ENCODE assay signal across 24 cellular contexts in genomic region chr6:79193971-79194370, GRCh38. TPM values are rescaled to one million over a fixed set of nuclear protein-coding genes. Genes with fewer than 3 reads are reported as not detected.
A peak's percentile ranks its signal among the peaks of the same experiment; 100 is the strongest.
DNase-seq lines count a peak whose midpoint lies in the region; ATAC-seq, FAIRE-seq and TF ChIP-seq lines count a peak whose summit lies in the region.
"Had no signal": no experiment of that assay in that cellular context is flagged by ENCODE, and none has a peak within 500 bp of the region (broad histone marks: within the 10 kb centered on the region; RNA-seq: fewer than 3 reads in every experiment).

No MANE protein-coding gene starts in this region.

- peak; percentile 35 for FAIRE-seq in GM12878 (lab: Jason Lieb, UNC)
- FAIRE-seq: A549, D721Med, GM12891, GM19239, HTR-8/SVneo, K562 had no signal

- SMC1A ChIA-PET in GM12878 (lab: Charles Lee; ENCODE audit: uncharacterized antibody, unreplicated experiment): no interaction called here

- peak overlapping the region in 2 of 3 experiments; percentile 1 to 5 for H3K27ac Mint-ChIP-seq in nephron
- H3K27ac Mint-ChIP-seq: CD4-positive, alpha-beta T cell; HFFc6 had no signal

- H3K4me3 ChIP-seq in HEK293 (ENCODE audit: low read depth, low read length): no peak overlapping the region
- no peak overlapping the region for H3K4me3 ChIP-seq in GM12878
- H3K4me3 ChIP-seq in gastrocnemius medialis: no peak overlapping the region
- H3K4me3 ChIP-seq: A549, GM23248, HAP-1, K562 had no signal

- H3K27me3 ChIP-seq in GM12878 (replicated peaks in 1 of 2; ENCODE audit: control insufficient read depth in 2 of 2, insufficient read depth in 2 of 2, low read length in 1 of 2) (no peaks in the 10 kb centered on the region), gastrocnemius medialis (no peaks in the 10 kb centered on the region)

- in situ Hi-C loops in GM12878 (cut with MboI) (no loop called here), gastrocnemius medialis (cut with MboI; ENCODE audit: low sequenced_read_pairs in 4 of 4) (no loop called here)

- POLR2A ChIA-PET in HEK293 (lab: Yijun Ruan, JAX) (no interaction called here), GM12878 (lab: Charles Lee) (no interaction called here)

- peaks cover 23% of the 10 kb centered on the region for H3K36me3 Mint-ChIP-seq in nephron (ENCODE audit: low read depth)

- peaks cover 18% of the 10 kb centered on the region for H3K4me1 Mint-ChIP-seq in nephron

- H3K9me3 ChIP-seq in HEK293 (ENCODE audit: control insufficient read depth, insufficient read depth, low read depth, low read length) (no peaks in the 10 kb centered on the region), GM12878 (replicated peaks; ENCODE audit: control insufficient read depth, insufficient read depth, low read length) (no peaks in the 10 kb centered on the region), gastrocnemius medialis (no peaks in the 10 kb centered on the region)
- H3K9me3 ChIP-seq: A549 had no signal

- DNase-seq in DMS153 (lab: John Stamatoyannopoulos, UW): peak; percentile 28
- no peak for DNase-seq in DMS153 treated with DMSO at 0.1 percent for 48 hours (lab: John Stamatoyannopoulos, UW; ENCODE audit: unreplicated experiment)
- no peak for DNase-seq in GM12878 (ENCODE audit: low read depth, low spot score)
- DNase-seq in gastrocnemius medialis: no peak
- DNase-seq in stimulated activated CD4-positive, alpha-beta T cell treated with anti-CD3 and anti-CD28 coated beads, Interleukin-4, amount 100 ng/mL, for 24 hours: no peak
- DNase-seq: AML-193; Caco-2; CD4-positive, alpha-beta T cell; DND-41; EL; GM23248; HFFc6; IMR-90 had no signal

- H3K4me2 ChIP-seq in GM12878 (ENCODE audit: control insufficient read depth, insufficient read depth): no peak overlapping the region
- H3K4me2 ChIP-seq: A549 had no signal

- no peak for TF ChIP-seq POLR2A in GM12878 (IDR thresholded peaks at IDR 0.05; ENCODE audit: low read depth, low read length)
- no peak for TF ChIP-seq POLR2A in gastrocnemius medialis (IDR thresholded peaks at IDR 0.05)

- intact Hi-C loops in GM12878 (cut with micrococcal nuclease; ENCODE audit: unreplicated experiment): no loop called here
- intact Hi-C loops in gastrocnemius medialis (cut with DNase I; ENCODE audit: low total_unique reads): no loop called here

- WGBS in GM12878 (ENCODE audit: insufficient coverage, insufficient replicate concordance, low lambda C conversion rate, missing lambda C conversion rate): 96% methylated on average over 2 of the region's 2 CpGs

- no peaks in the 10 kb centered on the region for H3K27me3 Mint-ChIP-seq in nephron (ENCODE audit: low read depth)
- H3K27me3 Mint-ChIP-seq: CD4-positive, alpha-beta T cell had no signal

- no peak overlapping the region for H3K4me3 Mint-ChIP-seq in nephron
- H3K4me3 Mint-ChIP-seq: CD4-positive, alpha-beta T cell; HFFc6 had no signal

- no TSS peak for BruUV-seq in GM12878 (replicated peaks; lab: Mats Ljungman, UMichigan)

- TF ChIP-seq CTCF in HEK293 (tag by site-specific recombination; IDR thresholded peaks at IDR 0.05): no peak
- TF ChIP-seq CTCF in GM12878 (IDR thresholded peaks at IDR 0.05 in 2 of 3, conservative IDR thresholded peaks at IDR 0.05 in 1 of 3; ENCODE audit: control insufficient read depth in 2 of 3, extremely low read depth in 1 of 3, insufficient read depth in 1 of 3, low read depth in 3 of 3, low read length in 3 of 3): no peak
- no peak for TF ChIP-seq CTCF in nephron (IDR thresholded peaks at IDR 0.05; ENCODE audit: unreplicated experiment in 3 of 3)
- no peak for TF ChIP-seq CTCF in gastrocnemius medialis (IDR thresholded peaks at IDR 0.05 in 4 of 5, conservative IDR thresholded peaks at IDR 0.05 in 1 of 5)

- ATAC-seq in GM12878 (no peak), gastrocnemius medialis (no peak)
- ATAC-seq: A549, K562 had no signal

- H4K20me1 ChIP-seq in GM12878 (ENCODE audit: control insufficient read depth, insufficient read depth): no peaks in the 10 kb centered on the region

- H3K27ac ChIP-seq in HEK293 (ENCODE audit: extremely low read depth, low read depth, low read length) (no peak overlapping the region), GM12878 (ENCODE audit: control insufficient read depth, insufficient read depth) (no peak overlapping the region), gastrocnemius medialis (no peak overlapping the region)
- H3K27ac ChIP-seq: 22Rv1, A549, C4-2B, GM23248 had no signal

- no peak overlapping the region for H3K9ac ChIP-seq in GM12878 (ENCODE audit: control insufficient read depth, insufficient read depth, low read length)
- H3K9ac ChIP-seq: GM23248 had no signal

- TF ChIP-seq RAD21 in GM12878 (IDR thresholded peaks at IDR 0.05; ENCODE audit: insufficient read depth, low read depth, low read length): no peak

- CTCF ChIA-PET in HEK293 (lab: Yijun Ruan, JAX): no interaction called here
- CTCF ChIA-PET in GM12878 (lab: Yijun Ruan, JAX): no interaction called here

- RAD21 ChIA-PET in GM12878 (lab: Charles Lee; ENCODE audit: unreplicated experiment): no interaction called here

- H3K79me2 ChIP-seq in GM12878 (ENCODE audit: control insufficient read depth, insufficient read depth, low read length): no peaks in the 10 kb centered on the region

- H3K4me1 ChIP-seq in HEK293 (ENCODE audit: control insufficient read depth, insufficient read depth, low read length) (no peaks in the 10 kb centered on the region), GM12878 (ENCODE audit: control insufficient read depth, insufficient read depth, low read length) (no peaks in the 10 kb centered on the region), gastrocnemius medialis (peaks cover 4 to 6% of the 10 kb centered on the region in 2 donors)
- H3K4me1 ChIP-seq: A549, Caco-2 had no signal

- no peak for TF ChIP-seq EP300 in GM12878 (IDR thresholded peaks at IDR 0.05; ENCODE audit: borderline replicate concordance in 1 of 2, control insufficient read depth in 1 of 2, low read depth in 2 of 2, low read length in 2 of 2)

- H2AFZ ChIP-seq in GM12878 (ENCODE audit: control insufficient read depth, low read depth, low read length): no peak overlapping the region
- H2AFZ ChIP-seq: GM23248 had no signal

- no peaks in the 10 kb centered on the region for H3K36me3 ChIP-seq in HEK293 (ENCODE audit: control insufficient read depth in 2 of 2, insufficient read depth in 1 of 2, low read length in 2 of 2)
- no peaks in the 10 kb centered on the region for H3K36me3 ChIP-seq in GM12878 (ENCODE audit: control insufficient read depth in 2 of 2, insufficient read depth in 2 of 2, low read length in 1 of 2)
- H3K36me3 ChIP-seq in gastrocnemius medialis: no peaks in the 10 kb centered on the region
- H3K36me3 ChIP-seq: HAP-1 had no signal

- no peaks in the 10 kb centered on the region for H3K9me3 Mint-ChIP-seq in nephron
- H3K9me3 Mint-ChIP-seq: HFFc6 had no signal

TF ChIP-seq in GM12878, 131 proteins besides CTCF, POLR2A, EP300 and RAD21:
- TF ChIP-seq MEF2B (IDR thresholded peaks at IDR 0.05; ENCODE audit: partially characterized antibody, poor library complexity, severe bottlenecking): no peak
- TF ChIP-seq MXI1 (IDR thresholded peaks at IDR 0.05; ENCODE audit: low read depth, low read length): no peak
- TF ChIP-seq KLF5 (IDR thresholded peaks at IDR 0.05; ENCODE audit: partially characterized antibody): no peak
- TF ChIP-seq RAD51 (IDR thresholded peaks at IDR 0.05): no peak
- no peak for TF ChIP-seq JUND (IDR thresholded peaks at IDR 0.05; ENCODE audit: low read depth, low read length)
- no peak for TF ChIP-seq NFYA (IDR thresholded peaks at IDR 0.05; ENCODE audit: borderline replicate concordance, low read depth, low read length)
- no peak for TF ChIP-seq CBX3 (IDR thresholded peaks at IDR 0.05; ENCODE audit: borderline replicate concordance, low read depth)
- TF ChIP-seq, protein P1, sequence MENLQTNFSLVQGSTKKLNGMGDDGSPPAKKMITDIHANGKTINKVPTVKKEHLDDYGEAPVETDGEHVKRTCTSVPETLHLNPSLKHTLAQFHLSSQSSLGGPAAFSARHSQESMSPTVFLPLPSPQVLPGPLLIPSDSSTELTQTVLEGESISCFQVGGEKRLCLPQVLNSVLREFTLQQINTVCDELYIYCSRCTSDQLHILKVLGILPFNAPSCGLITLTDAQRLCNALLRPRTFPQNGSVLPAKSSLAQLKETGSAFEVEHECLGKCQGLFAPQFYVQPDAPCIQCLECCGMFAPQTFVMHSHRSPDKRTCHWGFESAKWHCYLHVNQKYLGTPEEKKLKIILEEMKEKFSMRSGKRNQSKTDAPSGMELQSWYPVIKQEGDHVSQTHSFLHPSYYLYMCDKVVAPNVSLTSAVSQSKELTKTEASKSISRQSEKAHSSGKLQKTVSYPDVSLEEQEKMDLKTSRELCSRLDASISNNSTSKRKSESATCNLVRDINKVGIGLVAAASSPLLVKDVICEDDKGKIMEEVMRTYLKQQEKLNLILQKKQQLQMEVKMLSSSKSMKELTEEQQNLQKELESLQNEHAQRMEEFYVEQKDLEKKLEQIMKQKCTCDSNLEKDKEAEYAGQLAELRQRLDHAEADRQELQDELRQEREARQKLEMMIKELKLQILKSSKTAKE (IDR thresholded peaks at IDR 0.05; ENCODE audit: low read depth, poor library complexity, severe bottlenecking): no peak
- TF ChIP-seq YY1 (IDR thresholded peaks at IDR 0.05; ENCODE audit: low read depth, low read length): no peak

RNA-seq across cellular contexts. Expression of gene HMGN3, which starts 40.5 kb away (rescaled TPM):
- 46.7 and 53.2 TPM in 2 replicates for total RNA-seq in GM12878 (2013; cell fraction: nucleolus; rRNA removed)
- total RNA-seq in GM12878 (2014; rRNA removed) (128 and 169 TPM in 2 replicates), GM12878 (2014; rRNA removed; fragmentation: Illumina TruSeq; extraction: Trizol) (243 and 250 TPM in 2 replicates), GM12878 (2021) (115 and 118 TPM in 2 replicates), gastrocnemius medialis (10 to 100 TPM; 36.0 to 48.7 (median 39.7) TPM)
- polyA plus RNA-seq in GM12878 (2011; ENCODE audit: low read depth): 68.2 TPM
- polyA plus RNA-seq in GM12878 (2011; rRNA removed) (274 and 457 TPM in 2 replicates), GM12878 (2014; fragmentation: Illumina TruSeq; extraction: Trizol) (220 and 269 TPM in 2 replicates), GM12878 (2014; fragmentation: Nextera tagmentation; extraction: Ambion mirVana) (100 to 1,000 TPM; 489 to 496 TPM), GM12878 (2014; rRNA removed) (180 and 233 TPM in 2 replicates), GM12878 (2016; fragmentation: Nextera tagmentation; extraction: Ambion mirVana) (100 to 1,000 TPM; 419 to 446 TPM)
- polyA plus RNA-seq in GM12878 (2011; cell fraction: cytosol; rRNA removed): 77.0 and 122 TPM in 2 replicates
- 191 and 202 TPM in 2 replicates for polyA plus RNA-seq in GM12878 (2011; cell fraction: nucleus; rRNA removed)
- polyA plus RNA-seq in GM12878 (2012): 108 and 127 TPM in 2 replicates
- polyA minus RNA-seq in GM12878 (2011; rRNA and poly(A)+ RNA removed): 26.1 and 26.8 TPM in 2 replicates
- polyA minus RNA-seq in GM12878 (2011; cell fraction: cytosol; rRNA and poly(A)+ RNA removed): 13.0 and 17.3 TPM in 2 replicates
- polyA minus RNA-seq in GM12878 (2011; cell fraction: nucleus; rRNA and poly(A)+ RNA removed): 20.6 and 26.6 TPM in 2 replicates
